ENCODE assay signal across 15 cellular contexts in genomic region chr7:158261362-158262235, GRCh38.
DNase-seq lines count a peak whose midpoint lies in the region; ATAC-seq, FAIRE-seq and TF ChIP-seq lines count a peak whose summit lies in the region.
"Had no signal": no experiment of that assay in that cellular context is flagged by ENCODE, and none has a peak within 500 bp of the region (broad histone marks: within the 10 kb centered on the region; RNA-seq: fewer than 3 reads in every experiment).

No MANE protein-coding gene starts in this region.

- no TSS peak for BruUV-seq in HepG2 (replicated peaks; lab: Mats Ljungman, UMichigan)

- CTCF ChIA-PET in HepG2 (lab: Yijun Ruan, JAX; ENCODE audit: low intra/inter-chr PET ratio, low total read pairs) (no interaction called here), H1 (lab: Charles Lee; ENCODE audit: partially characterized antibody) (interaction anchor here (1.3 to 1.7 kb wide), 2 partner anchors 24 to 93 kb away, joined by 3 to 4 read pairs; no protein-coding TSS in a partner anchor)

- intact Hi-C loops in HepG2 (cut with micrococcal nuclease; ENCODE audit: unreplicated experiment) (no loop called here), right lobe of liver (cut with DNase I) (no loop called here), lower lobe of right lung (cut with DNase I) (no loop called here), spleen (cut with DNase I; ENCODE audit: low total_unique reads) (no loop called here)

- H3K4me1 ChIP-seq in HepG2 (ENCODE audit: insufficient read depth, low read length) (peaks cover 39% of the 10 kb centered on the region), right lobe of liver (peaks cover 0 to 10% (median 3%) of the 10 kb centered on the region in 4 donors), H1 (replicated peaks in 1 of 4; ENCODE audit: control insufficient read depth in 3 of 4, insufficient read depth in 4 of 4, low read length in 3 of 4) (peaks cover 0 to 3% (median 0%) of the 10 kb centered on the region in 4 experiments; a peak in 1 of 7 replicates), lower lobe of right lung (no peaks in the 10 kb centered on the region), spleen (no peaks in the 10 kb centered on the region)
- H3K4me1 ChIP-seq: BLaER1 treated with 17β-estradiol and CSF1 and Interleukin-3, amounts not matched to agents 10 nM and 100 nM had no signal

- H3K9me3 ChIP-seq in HepG2 (ENCODE audit: low read length): no peaks in the 10 kb centered on the region
- H3K9me3 ChIP-seq in right lobe of liver: no peaks in the 10 kb centered on the region
- peaks cover 29 to 75% of the 10 kb centered on the region in 2 experiments for H3K9me3 ChIP-seq in H1 (ENCODE audit: insufficient read depth in 2 of 2, low read depth in 1 of 2, low read length in 1 of 2)
- H3K9me3 ChIP-seq in lower lobe of right lung: no peaks in the 10 kb centered on the region
- peaks cover 0 to 28% (median 0%) of the 10 kb centered on the region in 8 donors for H3K9me3 ChIP-seq in spleen
- H3K9me3 ChIP-seq: BLaER1 treated with 17β-estradiol and CSF1 and Interleukin-3, amounts not matched to agents 10 nM and 100 nM had no signal

- no peaks in the 10 kb centered on the region for H3K4me1 Mint-ChIP-seq in naive thymus-derived CD8-positive, alpha-beta T cell

- H3K14ac ChIP-seq in H1 (ENCODE audit: insufficient read length): no peak overlapping the region

- ATAC-seq in HepG2 (no peak), right lobe of liver (no peak), lower lobe of right lung (no peak)
- ATAC-seq in naive thymus-derived CD8-positive, alpha-beta T cell: no peak

- no peak for FAIRE-seq in HepG2 (lab: Jason Lieb, UNC)
- FAIRE-seq in H1 (lab: Jason Lieb, UNC): no peak
- FAIRE-seq: GM18507, H54 had no signal

- H3K27ac ChIP-seq in HepG2 (ENCODE audit: extremely low read length, insufficient read depth, low read length): peak overlapping the region; percentile 5
- H3K27ac ChIP-seq in right lobe of liver: no peak overlapping the region
- H3K27ac ChIP-seq in H1 (ENCODE audit: low read depth, low read length): no peak overlapping the region
- no peak overlapping the region for H3K27ac ChIP-seq in lower lobe of right lung
- H3K27ac ChIP-seq in spleen: no peak overlapping the region
- H3K27ac ChIP-seq: BLaER1 treated with 17β-estradiol and CSF1 and Interleukin-3, amounts not matched to agents 10 nM and 100 nM had no signal

- no peak for TF ChIP-seq RAD21 in HepG2 (CRISPR knock-in tag; IDR thresholded peaks at IDR 0.05)
- TF ChIP-seq RAD21 in H1 (IDR thresholded peaks at IDR 0.05 in 1 of 2, conservative IDR thresholded peaks at IDR 0.05 in 1 of 2; ENCODE audit: low read depth in 2 of 2, low read length in 2 of 2): no peak

- no peaks in the 10 kb centered on the region for H3K36me3 Mint-ChIP-seq in naive thymus-derived CD8-positive, alpha-beta T cell

- H3K79me1 ChIP-seq in H1 (ENCODE audit: low read depth, low read length): peaks cover 3% of the 10 kb centered on the region

- in situ Hi-C loops in HepG2 (cut with HindIII; ENCODE audit: extremely low pct_ligation_motif_present, low pct_unique_long_range_greater_than_20kb): no loop called here

- H3K4me2 ChIP-seq in HepG2 (ENCODE audit: low read depth, low read length) (no peak overlapping the region), H1 (ENCODE audit: insufficient read depth in 1 of 2, low read depth in 2 of 2, low read length in 2 of 2) (no peak overlapping the region)
- H3K4me2 ChIP-seq: BLaER1 treated with 17β-estradiol and CSF1 and Interleukin-3, amounts not matched to agents 10 nM and 100 nM had no signal

- H3K56ac ChIP-seq in H1 (replicated peaks; ENCODE audit: insufficient read length, low read depth, low read length): peak overlapping the region; percentile 96

- POLR2A ChIA-PET in HepG2 (lab: Yijun Ruan, JAX) (no interaction called here), H1 (lab: Charles Lee; ENCODE audit: partially characterized antibody) (no interaction called here)
- POLR2A ChIA-PET in naive thymus-derived CD8-positive, alpha-beta T cell (lab: Charles Lee): no interaction called here

- peaks cover 6% of the 10 kb centered on the region; the same call in 1 of the 2 replicates for H4K20me1 ChIP-seq in HepG2 (ENCODE audit: insufficient read depth, low read length)
- peaks cover 0 to 12% of the 10 kb centered on the region in 2 experiments for H4K20me1 ChIP-seq in H1 (replicated peaks in 1 of 2; ENCODE audit: control insufficient read depth in 1 of 2, insufficient read depth in 2 of 2, low read length in 2 of 2)
- H4K20me1 ChIP-seq: BLaER1 treated with 17β-estradiol and CSF1 and Interleukin-3, amounts not matched to agents 10 nM and 100 nM had no signal

- peaks cover 0 to 13% (median 5%) of the 10 kb centered on the region in 5 donors for H3K27me3 Mint-ChIP-seq in naive thymus-derived CD8-positive, alpha-beta T cell
- H3K27me3 Mint-ChIP-seq: CD4-positive, alpha-beta T cell had no signal

- no peak overlapping the region for H3K4ac ChIP-seq in H1 (replicated peaks; ENCODE audit: insufficient read length, low read depth, low read length)

- no peak overlapping the region for H2BK120ac ChIP-seq in H1 (replicated peaks; ENCODE audit: low read depth, low read length)

- peak overlapping the region; percentile 32 for H3K18ac ChIP-seq in H1 (ENCODE audit: extremely low read depth, low read length)

- H2BK20ac ChIP-seq in H1 (ENCODE audit: low read length): no peak overlapping the region

- TF ChIP-seq POLR2A in HepG2 (IDR thresholded peaks at IDR 0.05; ENCODE audit: insufficient read depth in 1 of 2, low read depth in 2 of 2, low read length in 2 of 2) (no peak), right lobe of liver (IDR thresholded peaks at IDR 0.05) (no peak), H1 (IDR thresholded peaks at IDR 0.05; ENCODE audit: control extremely low read depth in 1 of 2, low read depth in 2 of 2, low read length in 2 of 2) (no peak), spleen (IDR thresholded peaks at IDR 0.05) (no peak)

- no peak overlapping the region for H4K8ac ChIP-seq in H1 (ENCODE audit: extremely low read depth, insufficient read depth, low read length)

- H3K36me3 ChIP-seq in HepG2 (replicated peaks in 1 of 2; ENCODE audit: control insufficient read depth in 1 of 2, insufficient read depth in 2 of 2, low read length in 2 of 2) (no peaks in the 10 kb centered on the region), right lobe of liver (no peaks in the 10 kb centered on the region), H1 (ENCODE audit: control insufficient read depth in 2 of 4, insufficient read depth in 4 of 4, low read length in 3 of 4) (peaks cover 0 to 8% (median 0%) of the 10 kb centered on the region in 4 experiments; a peak in 1 of 8 replicates), lower lobe of right lung (no peaks in the 10 kb centered on the region), spleen (no peaks in the 10 kb centered on the region)
- H3K36me3 ChIP-seq: BLaER1 treated with 17β-estradiol and CSF1 and Interleukin-3, amounts not matched to agents 10 nM and 100 nM had no signal

- 0 out of 2 replicates have a peak overlapping the region, but pooled peaks have one; percentile 71 for H2BK12ac ChIP-seq in H1 (ENCODE audit: low read depth, low read length)

- H3K27me3 ChIP-seq in HepG2 (ENCODE audit: control insufficient read depth in 1 of 2, insufficient read depth in 2 of 2, low read length in 2 of 2): no peaks in the 10 kb centered on the region
- H3K27me3 ChIP-seq in right lobe of liver: no peaks in the 10 kb centered on the region
- no peaks in the 10 kb centered on the region for H3K27me3 ChIP-seq in H1 (replicated peaks in 1 of 4; ENCODE audit: control insufficient read depth in 3 of 4, extremely low read depth in 1 of 4, insufficient read depth in 3 of 4, low read length in 3 of 4)
- no peaks in the 10 kb centered on the region for H3K27me3 ChIP-seq in lower lobe of right lung (ENCODE audit: low read depth)
- peaks cover 0 to 18% (median 0%) of the 10 kb centered on the region in 7 donors for H3K27me3 ChIP-seq in spleen (replicated peaks in 1 of 7)
- H3K27me3 ChIP-seq: BLaER1 treated with 17β-estradiol and CSF1 and Interleukin-3, amounts not matched to agents 10 nM and 100 nM had no signal

- TF ChIP-seq CTCF in HepG2 (CRISPR knock-in tag; IDR thresholded peaks at IDR 0.05) (no peak), right lobe of liver (IDR thresholded peaks at IDR 0.05) (no peak), H1 (IDR thresholded peaks at IDR 0.05; ENCODE audit: control extremely low read depth in 1 of 3, insufficient read depth in 1 of 3, low read depth in 1 of 3, low read length in 3 of 3) (no peak), lower lobe of right lung (IDR thresholded peaks at IDR 0.05) (no peak), spleen (IDR thresholded peaks at IDR 0.05 in 8 of 11, conservative IDR thresholded peaks at IDR 0.05 in 3 of 11) (no peak)

- no peaks in the 10 kb centered on the region for H3K79me2 ChIP-seq in HepG2 (ENCODE audit: insufficient read depth, low read length)
- H3K79me2 ChIP-seq in H1 (ENCODE audit: control insufficient read depth in 1 of 2, insufficient read depth in 2 of 2, low read length in 2 of 2): peaks cover 0 to 9% of the 10 kb centered on the region in 2 experiments; a peak in 2 of 4 replicates

- no peak overlapping the region for H3K27ac Mint-ChIP-seq in naive thymus-derived CD8-positive, alpha-beta T cell
- H3K27ac Mint-ChIP-seq: CD4-positive, alpha-beta T cell had no signal

- H3K4me3 ChIP-seq in HepG2 (replicated peaks in 1 of 3; ENCODE audit: insufficient read depth in 1 of 3, low read depth in 2 of 3, low read length in 3 of 3): no peak overlapping the region
- no peak overlapping the region for H3K4me3 ChIP-seq in right lobe of liver
- no peak overlapping the region for H3K4me3 ChIP-seq in H1 (ENCODE audit: extremely low read depth in 1 of 4, insufficient read depth in 2 of 4, low read depth in 3 of 4, low read length in 4 of 4)
- H3K4me3 ChIP-seq in lower lobe of right lung: no peak overlapping the region
- H3K4me3 ChIP-seq in spleen: no peak overlapping the region
- H3K4me3 ChIP-seq: BLaER1 treated with 17β-estradiol and CSF1 and Interleukin-3, amounts not matched to agents 10 nM and 100 nM had no signal

- H3K9ac ChIP-seq in HepG2 (ENCODE audit: insufficient read depth, low read depth, low read length) (no peak overlapping the region), H1 (replicated peaks in 1 of 4; ENCODE audit: extremely low read depth in 1 of 4, low read depth in 3 of 4, low read length in 3 of 4) (no peak overlapping the region)
- H3K9ac ChIP-seq: BLaER1 treated with 17β-estradiol and CSF1 and Interleukin-3, amounts not matched to agents 10 nM and 100 nM had no signal

- TF ChIP-seq EP300 in HepG2 (IDR thresholded peaks at IDR 0.05; ENCODE audit: low read depth in 2 of 2, low read length in 2 of 2): no peak
- TF ChIP-seq EP300 in HepG2 (CRISPR knock-in tag; IDR thresholded peaks at IDR 0.05; ENCODE audit: borderline replicate concordance): no peak
- no peak for TF ChIP-seq EP300 in H1 (IDR thresholded peaks at IDR 0.05; ENCODE audit: borderline replicate concordance in 1 of 2, low read depth in 2 of 2, low read length in 2 of 2)

- 87% methylated on average over 22 of the region's 27 CpGs for WGBS in HepG2 (ENCODE audit: low lambda C conversion rate)
- WGBS in right lobe of liver (ENCODE audit: insufficient coverage, low coverage, low lambda C conversion rate, missing lambda C conversion rate): no CpG with 5 or more reads among the region's 27 CpGs
- WGBS in H1 (ENCODE audit: extremely low coverage in 1 of 2, insufficient coverage in 1 of 2, insufficient read length in 1 of 2, insufficient replicate concordance in 2 of 2, low coverage in 1 of 2, low lambda C conversion rate in 2 of 2, missing lambda C conversion rate in 1 of 2), 2 experiments: 87% methylated on average over 27 of the region's 27 CpGs; no CpG with 5 or more reads in 1 of the 2 experiments
- WGBS in spleen, 5 donors: 86 to 89% (median 88%) methylated on average over 22 to 27 of the region's 27 CpGs

- H3K23ac ChIP-seq in H1 (ENCODE audit: insufficient read length): no peak overlapping the region

- H3K23me2 ChIP-seq in H1 (ENCODE audit: low read depth, low read length): peaks cover 12% of the 10 kb centered on the region

- H2BK5ac ChIP-seq in H1 (ENCODE audit: low read depth, low read length): peak overlapping the region; percentile 37; the same call in 1 of the 2 replicates

- H3K9me3 Mint-ChIP-seq in naive thymus-derived CD8-positive, alpha-beta T cell: no peaks in the 10 kb centered on the region
- H3K9me3 Mint-ChIP-seq: CD4-positive, alpha-beta T cell had no signal

- H2AFZ ChIP-seq in HepG2 (ENCODE audit: low read length) (no peak overlapping the region), H1 (ENCODE audit: low read length) (no peak overlapping the region)

- H4K91ac ChIP-seq in H1 (replicated peaks; ENCODE audit: insufficient read length, low read length): peak overlapping the region; percentile 97

- DNase-seq in HepG2 (ENCODE audit: low spot score) (no peak), right lobe of liver (no peak), H1 (ENCODE audit: low read depth in 1 of 2, low spot score in 2 of 2) (no peak), lower lobe of right lung (peak; percentile 26), spleen (peak; percentile 53), NOMO-1 treated with dmso at 0.1 percent for 144 hours (lab: John Stamatoyannopoulos, UW; ENCODE audit: unreplicated experiment) (no peak), NCI-H748 (lab: John Stamatoyannopoulos, UW; ENCODE audit: unreplicated experiment) (no peak)
- no peak for DNase-seq in naive thymus-derived CD8-positive, alpha-beta T cell
- DNase-seq: ACHN; Calu3; CD4-positive, alpha-beta T cell; DMS 273 treated with DMSO at 0.1 percent for 48 hours had no signal

- peak overlapping the region; percentile 98; the same call in 1 of the 2 replicates for H2AK5ac ChIP-seq in H1 (ENCODE audit: low read depth, low read length)

- H3K4me3 Mint-ChIP-seq in naive thymus-derived CD8-positive, alpha-beta T cell: no peak overlapping the region
- H3K4me3 Mint-ChIP-seq: CD4-positive, alpha-beta T cell had no signal

- no peak overlapping the region for H4K5ac ChIP-seq in H1 (ENCODE audit: insufficient read length, low read depth, low read length)

- H2BK15ac ChIP-seq in H1 (ENCODE audit: low read length): no peak overlapping the region

Comparison
In these comparisons a context has a peak if more than half of its experiments do, and no peak if none do; other contexts are left out.
1. DNase-seq: peak in lower lobe of right lung (single experiment) and spleen (single experiment); none in HepG2 (single experiment), right lobe of liver (0 of 3), H1 (0 of 2), NOMO-1 treated with dmso at 0.1 percent for 144 hours (single experiment), NCI-H748 (single experiment) and naive thymus-derived CD8-positive, alpha-beta T cell (0 of 10).